9 cellular contexts compared by ENCODE assay signal in genomic region chrX:131139072-131139471, GRCh38.
"Had no signal": no experiment of that assay in that cellular context is flagged by ENCODE, and none has a peak within 500 bp of the region (broad histone marks: within the 10 kb centered on the region; RNA-seq: fewer than 3 reads in every experiment).

No MANE protein-coding gene starts in this region.

- DNase-seq: GM23248, GOT3, H7, HFFc6, KBM-7 had no signal

- H3K36me3 Mint-ChIP-seq: IgD-negative memory B cell had no signal

- H3K36me3 ChIP-seq: HAP-1 had no signal

- ATAC-seq: HCT116, HepG2 had no signal

- H3K4me1 Mint-ChIP-seq: IgD-negative memory B cell had no signal

- H3K4me3 Mint-ChIP-seq: HFFc6, IgD-negative memory B cell had no signal

- H3K27me3 Mint-ChIP-seq: IgD-negative memory B cell had no signal

- H3K27ac Mint-ChIP-seq: HFFc6, IgD-negative memory B cell had no signal

- H3K4me3 ChIP-seq: GM23248, HAP-1 had no signal

- H3K9me3 ChIP-seq: HAP-1 had no signal

- H3K9me3 Mint-ChIP-seq: IgD-negative memory B cell had no signal
